ENCODE assay signal across 9 cellular contexts in genomic region chr3:101574388-101575156, GRCh38. TPM values are rescaled to one million over a fixed set of nuclear protein-coding genes. Genes with fewer than 3 reads are reported as not detected.
DNase-seq lines count a peak whose midpoint lies in the region; ATAC-seq, FAIRE-seq and TF ChIP-seq lines count a peak whose summit lies in the region.
"Had no signal": no experiment of that assay in that cellular context is flagged by ENCODE, and none has a peak within 500 bp of the region (broad histone marks: within the 10 kb centered on the region; RNA-seq: fewer than 3 reads in every experiment).

No MANE protein-coding gene starts in this region.

- H3K27me3 ChIP-seq in cardiac muscle cell (no peaks in the 10 kb centered on the region), pancreas (no peaks in the 10 kb centered on the region)

- H3K4me1 ChIP-seq in cardiac muscle cell (ENCODE audit: low read depth) (peaks cover 28% of the 10 kb centered on the region), pancreas (peaks cover 13 to 23% (median 17%) of the 10 kb centered on the region in 3 donors)

- intact Hi-C loops in pancreas (cut with DNase I), result no loop called here

- H3K27ac ChIP-seq in cardiac muscle cell, result peak overlapping the region; percentile 99
- peak overlapping the region; percentile 94 to 99 (median 97) for H3K27ac ChIP-seq in pancreas

- H3K36me3 ChIP-seq in cardiac muscle cell, result peaks cover 9% of the 10 kb centered on the region
- H3K36me3 ChIP-seq in pancreas, result no peaks in the 10 kb centered on the region

- H3K9me3 ChIP-seq in cardiac muscle cell (ENCODE audit: low read depth) (no peaks in the 10 kb centered on the region), pancreas (no peaks in the 10 kb centered on the region)

- H3K4me3 Mint-ChIP-seq in activated naive CD8-positive, alpha-beta T cell, result peak overlapping the region; percentile 96

- DNase-seq in COLO829 (ENCODE audit: low spot score) (peak; percentile 42), NCI-H446 treated with DMSO at 0.1 percent for 48 hours (lab: John Stamatoyannopoulos, UW) (peak; percentile 14), cardiac muscle cell (ENCODE audit: low read depth in 1 of 2, low spot score in 1 of 2) (peak; percentile 52 to 61), pancreas (peak in 4 of 6 donors; percentile 54 to 70 (median 58))
- DNase-seq in activated effector memory CD4-positive, alpha-beta T cell treated with Interleukin-2 at 50 U/mL for 16 hours, result no peak

- TF ChIP-seq CTCF in cardiac muscle cell (IDR thresholded peaks at IDR 0.05; ENCODE audit: low read depth, low read length), result no peak
- TF ChIP-seq CTCF in pancreas (IDR thresholded peaks at IDR 0.05), result no peak

- peak overlapping the region; percentile 69 for H3K4me3 ChIP-seq in cardiac muscle cell
- H3K4me3 ChIP-seq in pancreas, result peak overlapping the region; percentile 74 to 90 (median 88)

- peak; percentile 29 for ATAC-seq in GM19043 (IDR thresholded peaks at IDR 0.05; ENCODE audit: low read depth, unreplicated experiment)
- peak; percentile 47 for ATAC-seq in HG03159 (IDR thresholded peaks at IDR 0.05; ENCODE audit: unreplicated experiment)
- ATAC-seq in pancreas, result peak; percentile 66 to 78 (median 70)

- H3K9me3 Mint-ChIP-seq in activated naive CD8-positive, alpha-beta T cell (ENCODE audit: low read depth), result no peaks in the 10 kb centered on the region

- FAIRE-seq in pancreas (lab: Jason Lieb, UNC), result no peak
- FAIRE-seq: colon had no signal

- 0% methylated on average over 38 to 42 of the region's 42 CpGs for WGBS in pancreas, 2 donors

- H3K4me1 Mint-ChIP-seq in activated naive CD8-positive, alpha-beta T cell (ENCODE audit: low read depth), result peaks cover 74% of the 10 kb centered on the region

- peaks cover 8% of the 10 kb centered on the region for H3K36me3 Mint-ChIP-seq in activated naive CD8-positive, alpha-beta T cell

- peak overlapping the region; percentile 97 for H3K27ac Mint-ChIP-seq in activated naive CD8-positive, alpha-beta T cell

- H3K27me3 Mint-ChIP-seq in activated naive CD8-positive, alpha-beta T cell, result no peaks in the 10 kb centered on the region

RNA-seq across cellular contexts. Expression of gene PCNP, which starts 0.6 kb away (rescaled TPM):
- total RNA-seq in cardiac muscle cell (47.6 and 64.5 TPM in 2 replicates), pancreas (10 to 100 TPM; 50.7 to 71.2 (median 65.5) TPM)
- polyA plus RNA-seq in cardiac muscle cell (119 and 157 TPM in 2 replicates), pancreas (10 to 100 TPM; 35.5 to 66.1 TPM)

RNA-seq across cellular contexts. Expression of gene TRMT10C, which starts 12.9 kb away (rescaled TPM):
- total RNA-seq in cardiac muscle cell (20.8 and 23.1 TPM in 2 replicates), pancreas (1 to 10 TPM; 4.4 to 8.4 (median 6.8) TPM)
- polyA plus RNA-seq in cardiac muscle cell (40.1 and 40.6 TPM in 2 replicates), pancreas (1 to 10 TPM; 3.7 to 8.1 TPM)
